ENCODE assay signal across 1 cellular context in the genomic region with DNA sequence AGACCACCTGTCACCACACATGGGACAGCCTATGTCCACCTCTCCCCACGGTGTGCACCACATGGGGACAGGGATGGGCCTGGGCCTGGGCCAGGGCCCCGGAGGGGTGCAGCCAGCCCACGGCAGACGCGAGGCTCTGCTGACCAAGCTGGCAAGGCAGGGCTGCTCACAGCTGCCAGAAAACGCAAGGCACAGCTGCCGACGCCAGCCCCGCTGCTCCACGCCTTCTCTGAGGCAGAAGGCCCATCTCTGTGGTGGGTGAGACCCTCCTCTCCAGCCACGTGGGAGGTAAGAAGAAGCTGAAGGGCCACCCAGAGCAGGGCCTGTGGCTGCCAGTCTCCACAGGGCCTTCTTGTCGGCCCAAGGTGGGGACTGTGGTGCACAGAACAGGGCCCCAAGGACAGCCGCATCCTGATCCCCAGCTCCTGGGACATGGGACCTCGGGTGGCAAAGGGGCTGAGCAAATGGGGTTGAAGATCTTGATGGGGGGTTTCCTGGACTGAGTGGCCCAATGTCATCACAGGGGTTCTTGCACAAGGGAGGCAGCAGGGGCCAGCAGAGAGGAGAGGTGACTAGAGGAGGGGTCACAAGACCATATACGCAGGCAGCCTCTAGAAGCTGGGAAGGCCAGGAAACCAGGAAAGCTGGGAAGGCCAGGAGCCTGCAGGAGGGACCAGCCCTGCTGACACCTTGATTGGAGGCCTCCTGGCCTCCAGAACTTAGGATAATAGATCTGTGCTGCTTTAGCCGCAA.
TF ChIP-seq lines count a peak whose summit lies in the region.

No MANE protein-coding gene starts in this region.

TF ChIP-seq in SK-N-SH treated with all-trans-retinoic acid at 6 μM for 48 hours, 23 proteins besides CTCF, POLR2A, EP300 and RAD21 (continued from another document):
- TF ChIP-seq, protein P1, sequence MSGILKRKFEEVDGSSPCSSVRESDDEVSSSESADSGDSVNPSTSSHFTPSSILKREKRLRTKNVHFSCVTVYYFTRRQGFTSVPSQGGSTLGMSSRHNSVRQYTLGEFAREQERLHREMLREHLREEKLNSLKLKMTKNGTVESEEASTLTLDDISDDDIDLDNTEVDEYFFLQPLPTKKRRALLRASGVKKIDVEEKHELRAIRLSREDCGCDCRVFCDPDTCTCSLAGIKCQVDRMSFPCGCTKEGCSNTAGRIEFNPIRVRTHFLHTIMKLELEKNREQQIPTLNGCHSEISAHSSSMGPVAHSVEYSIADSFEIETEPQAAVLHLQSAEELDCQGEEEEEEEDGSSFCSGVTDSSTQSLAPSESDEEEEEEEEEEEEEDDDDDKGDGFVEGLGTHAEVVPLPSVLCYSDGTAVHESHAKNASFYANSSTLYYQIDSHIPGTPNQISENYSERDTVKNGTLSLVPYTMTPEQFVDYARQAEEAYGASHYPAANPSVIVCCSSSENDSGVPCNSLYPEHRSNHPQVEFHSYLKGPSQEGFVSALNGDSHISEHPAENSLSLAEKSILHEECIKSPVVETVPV (CRISPR knock-in tag; IDR thresholded peaks at IDR 0.05) = no peak
- TF ChIP-seq ZFP3 (CRISPR knock-in tag; IDR thresholded peaks at IDR 0.05) = no peak
